8 cellular contexts compared by ENCODE assay signal in genomic region chr20:15187612-15188011, GRCh38.
"Had no signal": no experiment of that assay in that cellular context is flagged by ENCODE, and none has a peak within 500 bp of the region (broad histone marks: within the 10 kb centered on the region; RNA-seq: fewer than 3 reads in every experiment).

No MANE protein-coding gene starts in this region.

- FAIRE-seq: H1, H54, HTR-8/SVneo, K562 had no signal

- ATAC-seq: GM23338, K562 had no signal

- H3K4me3 ChIP-seq: GM23338, K562 had no signal

- DNase-seq: H9, HCEC 1CT, KG1 had no signal

- H2AFZ ChIP-seq: GM23338 had no signal

- H3K4me2 ChIP-seq: GM23338 had no signal
